In the genomic region with DNA sequence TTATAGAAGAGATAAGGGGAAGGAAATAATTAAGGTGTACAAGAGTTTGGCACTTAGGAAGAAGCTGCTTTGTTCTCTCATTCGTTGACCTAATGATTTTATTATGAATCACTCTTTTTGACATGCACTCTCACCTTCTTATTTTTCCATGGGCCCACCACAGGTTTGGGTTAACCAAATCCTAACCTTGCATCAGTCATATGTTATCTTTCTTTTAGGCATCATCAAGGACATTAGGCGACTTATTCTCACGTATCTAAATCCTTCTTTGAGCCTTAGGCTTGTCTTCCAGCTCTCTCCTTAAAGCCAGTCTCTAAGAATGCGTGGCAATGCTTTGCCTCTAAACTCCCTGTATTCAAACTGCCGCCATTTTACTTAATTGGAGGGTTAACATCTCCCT, we compare ENCODE assay signal across 27 cellular contexts. TPM values are rescaled to one million over a fixed set of nuclear protein-coding genes. Genes with fewer than 3 reads are reported as not detected.
"Had no signal": no experiment of that assay in that cellular context is flagged by ENCODE, and none has a peak within 500 bp of the region (broad histone marks: within the 10 kb centered on the region; RNA-seq: fewer than 3 reads in every experiment).

No MANE protein-coding gene starts in this region.

- H3K79me2 ChIP-seq: parathyroid adenoma had no signal

- H2AFZ ChIP-seq: neural progenitor cell, parathyroid adenoma had no signal

- H3K4me3 Mint-ChIP-seq: effector memory CD8-positive, alpha-beta T cell; mesothelial cell of epicardium; naive thymus-derived CD4-positive, alpha-beta T cell; nephron; neural progenitor cell had no signal

- H3K4me3 ChIP-seq: esophagus squamous epithelium, heart right ventricle, left lung, neural progenitor cell, smooth muscle cell, suprapubic skin, transverse colon, vagina had no signal

- H3K36me3 Mint-ChIP-seq: naive thymus-derived CD4-positive, alpha-beta T cell had no signal

- H3K9me3 ChIP-seq: esophagus squamous epithelium, heart right ventricle, left lung, suprapubic skin, transverse colon, vagina had no signal

- ATAC-seq: effector memory CD8-positive, alpha-beta T cell; heart right ventricle; left cardiac atrium; left lung; naive thymus-derived CD4-positive, alpha-beta T cell; sciatic nerve had no signal

- H3K36me3 ChIP-seq: neural progenitor cell, transverse colon had no signal

- DNase-seq: cortex of kidney; effector memory CD8-positive, alpha-beta T cell; erythroblast; esophagus squamous epithelium; foreskin melanocyte; glutamatergic neuron; heart right ventricle; hippocampal formation; left cardiac atrium; left lung; mesenchymal stem cell; naive thymus-derived CD4-positive, alpha-beta T cell; stimulated activated CD4-positive, alpha-beta T cell treated with anti-CD3 and anti-CD28 coated beads, Interleukin-12 subunit alpha, Interleukin-12 subunit beta, amount 100 ng/mL, for 4 hours; stimulated activated CD4-positive, alpha-beta T cell treated with anti-CD3 and anti-CD28 coated beads, Interleukin-1b, Interleukin-23, amount 100 ng/mL, for 48 hours; stimulated activated CD4-positive, alpha-beta T cell treated with anti-CD3 and anti-CD28 coated beads, Interleukin-4, amount 100 ng/mL, for 1 hour; stimulated activated CD8-positive, alpha-beta memory T cell treated with anti-CD3 and anti-CD28 coated beads, Interleukin-4, amount 100 ng/mL, for 48 hours; stimulated activated naive CD4-positive, alpha-beta T cell; transverse colon had no signal

- H3K27me3 ChIP-seq: esophagus squamous epithelium, heart right ventricle, left lung, neural progenitor cell, suprapubic skin, transverse colon, vagina had no signal

- H3K4me1 ChIP-seq: vagina had no signal

- H3K9ac ChIP-seq: neural progenitor cell, parathyroid adenoma had no signal

- H3K27ac Mint-ChIP-seq: effector memory CD8-positive, alpha-beta T cell; mesothelial cell of epicardium; naive thymus-derived CD4-positive, alpha-beta T cell; nephron; neural progenitor cell; progenitor cell of endocrine pancreas had no signal

- H3K27me3 Mint-ChIP-seq: effector memory CD8-positive, alpha-beta T cell; progenitor cell of endocrine pancreas had no signal

- H3K4me2 ChIP-seq: neural progenitor cell, smooth muscle cell had no signal

- H3K9me3 Mint-ChIP-seq: effector memory CD8-positive, alpha-beta T cell; mesothelial cell of epicardium; naive thymus-derived CD4-positive, alpha-beta T cell; nephron; neural progenitor cell had no signal

- H3K27ac ChIP-seq: esophagus squamous epithelium, heart right ventricle, left lung, neural progenitor cell, parathyroid adenoma, suprapubic skin, transverse colon, vagina had no signal

RNA-seq across cellular contexts. Expression of a gene that starts 58.3 kb away (rescaled TPM):
- polyA plus RNA-seq: naive thymus-derived CD4-positive, alpha-beta T cell had no signal
